In the genomic region with DNA sequence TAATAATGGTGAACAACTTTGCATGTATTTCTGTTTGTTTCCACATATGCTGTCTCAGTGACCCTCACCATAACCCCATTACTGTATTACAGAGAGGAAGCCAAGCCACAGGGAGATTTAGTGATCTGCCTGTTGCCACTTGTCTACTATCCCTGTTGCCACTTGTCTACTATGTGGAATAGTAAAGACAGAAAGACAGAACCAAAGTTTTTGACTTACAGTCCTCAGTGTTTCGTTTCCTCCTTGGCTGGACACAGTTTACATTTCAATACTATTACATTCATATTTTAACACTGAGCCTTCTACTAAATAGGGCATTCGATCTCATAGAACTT, we compare ENCODE assay signal across 29 cellular contexts.
"Had no signal": no experiment of that assay in that cellular context is flagged by ENCODE, and none has a peak within 500 bp of the region (broad histone marks: within the 10 kb centered on the region; RNA-seq: fewer than 3 reads in every experiment).

No MANE protein-coding gene starts in this region.

- H3K4me1 ChIP-seq: esophagus muscularis mucosa, foreskin keratinocyte, psoas muscle, right atrium auricular region, testis, transverse colon, uterus had no signal

- H3K36me3 Mint-ChIP-seq: activated naive CD8-positive, alpha-beta T cell had no signal

- H3K36me3 ChIP-seq: esophagus muscularis mucosa, heart right ventricle, left lung, lower lobe of right lung, neutrophil, ovary, right atrium auricular region, transverse colon, uterus, WERI-Rb-1 had no signal

- DNase-seq: activated CD4-positive, alpha-beta T cell treated with anti-CD3 and anti-CD28 coated beads for 48 hours; activated CD4-positive, alpha-beta T cell treated with anti-CD3 and anti-CD28 coated beads, Interleukin-2, amount 50 U/mL, for 48 hours; activated CD8-positive, alpha-beta memory T cell treated with anti-CD3 and anti-CD28 coated beads for 24 hours; activated effector memory CD4-positive, alpha-beta T cell treated with Interleukin-2 at 50 U/mL for 16 hours; activated naive CD4-positive, alpha-beta T cell treated with Interleukin-2 at 50 U/mL for 16 hours; effector memory CD8-positive, alpha-beta T cell; foreskin keratinocyte; heart right ventricle; left lung; lower lobe of right lung; ovary; psoas muscle; stimulated activated CD4-positive, alpha-beta T cell treated with anti-CD3 and anti-CD28 coated beads, Interleukin-12 subunit alpha, Interleukin-12 subunit beta, amount 100 ng/mL, for 4 hours; stimulated activated CD4-positive, alpha-beta T cell treated with anti-CD3 and anti-CD28 coated beads, Interleukin-4, amount 100 ng/mL, for 1 hour; stimulated activated naive CD8-positive, alpha-beta T cell treated with anti-CD3 and anti-CD28 coated beads, Interleukin-15, Interleukin-2, amounts not matched to agents 100 U/mL and 50 U/mL, for 24 hours; transverse colon; uterus; WERI-Rb-1 had no signal

- H3K9me3 Mint-ChIP-seq: effector memory CD8-positive, alpha-beta T cell; nephron had no signal

- ATAC-seq: activated CD4-positive, CD25-positive, alpha-beta regulatory T cell treated with anti-CD3 and anti-CD28 coated beads, Interleukin-2, amount 50 U/mL, for 24 hours; body of pancreas; effector memory CD8-positive, alpha-beta T cell; foreskin keratinocyte; heart right ventricle; mucosa of descending colon; psoas muscle; stimulated activated naive CD8-positive, alpha-beta T cell treated with anti-CD3 and anti-CD28 coated beads, Interleukin-15, Interleukin-2, amounts not matched to agents 100 U/mL and 50 U/mL, for 24 hours had no signal

- H3K27me3 ChIP-seq: body of pancreas, esophagus muscularis mucosa, foreskin keratinocyte, heart right ventricle, left lung, neutrophil, ovary, right atrium auricular region, testis, transverse colon, uterus had no signal

- FAIRE-seq: islet of Langerhans had no signal

- H3K4me3 ChIP-seq: body of pancreas, coronary artery, esophagus muscularis mucosa, heart right ventricle, left lung, lower lobe of right lung, mucosa of descending colon, ovary, psoas muscle, right atrium auricular region, testis, transverse colon, uterus had no signal

- H3K9me3 ChIP-seq: body of pancreas, esophagus muscularis mucosa, left lung, lower lobe of right lung, mucosa of descending colon, neutrophil, ovary, psoas muscle, right atrium auricular region, testis, transverse colon, uterus had no signal

- H3K4me3 Mint-ChIP-seq: activated naive CD8-positive, alpha-beta T cell; effector memory CD8-positive, alpha-beta T cell; nephron had no signal

- H3K27ac ChIP-seq: body of pancreas, coronary artery, esophagus muscularis mucosa, foreskin keratinocyte, lower lobe of right lung, neutrophil, ovary, psoas muscle, right atrium auricular region, testis, transverse colon, uterus, WERI-Rb-1 had no signal

- H3K27ac Mint-ChIP-seq: activated naive CD8-positive, alpha-beta T cell; effector memory CD8-positive, alpha-beta T cell had no signal

- H3K4me1 Mint-ChIP-seq: nephron had no signal
